ENCODE assay signal across 1 cellular context in the genomic region with DNA sequence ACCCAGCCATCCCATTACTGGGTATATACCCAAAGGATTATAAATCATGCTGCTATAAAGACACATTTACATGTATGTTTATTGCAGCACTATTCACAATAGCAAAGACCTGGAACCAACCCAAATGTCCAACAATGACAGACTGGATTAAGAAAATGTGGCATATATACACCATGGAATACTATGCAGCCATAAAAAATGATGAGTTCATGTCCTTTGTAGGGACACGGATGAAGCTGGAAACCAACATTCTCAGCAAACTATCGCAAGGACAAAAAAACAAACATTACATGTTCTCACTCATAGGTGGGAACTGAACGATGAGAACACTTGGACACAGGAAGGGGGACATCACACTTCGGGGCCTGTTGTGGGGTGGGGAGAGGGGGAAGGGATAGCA.
A peak's percentile ranks its signal among the peaks of the same experiment; 100 is the strongest.
TF ChIP-seq lines count a peak whose summit lies in the region.

No MANE protein-coding gene starts in this region.

TF ChIP-seq in HepG2, 621 proteins besides CTCF, POLR2A, EP300 and RAD21:
- 0 out of 2 replicates have a peak, but pooled peaks have one; percentile 2 for TF ChIP-seq ZNF709 (CRISPR knock-in tag; IDR thresholded peaks at IDR 0.05)
